Comparison of ENCODE assay signal across 18 cellular contexts in genomic region chr3:127811717-127812116, GRCh38. TPM values are rescaled to one million over a fixed set of nuclear protein-coding genes. Genes with fewer than 3 reads are reported as not detected.
DNase-seq lines count a peak whose midpoint lies in the region; ATAC-seq, FAIRE-seq and TF ChIP-seq lines count a peak whose summit lies in the region.
"Had no signal": no experiment of that assay in that cellular context is flagged by ENCODE, and none has a peak within 500 bp of the region (broad histone marks: within the 10 kb centered on the region; RNA-seq: fewer than 3 reads in every experiment).

No MANE protein-coding gene starts in this region.

- H3K4me2 ChIP-seq in HepG2 (ENCODE audit: low read depth, low read length): no peak overlapping the region
- H3K4me2 ChIP-seq: A549 had no signal

- no peaks in the 10 kb centered on the region for H3K36me3 ChIP-seq in HepG2 (replicated peaks in 1 of 2; ENCODE audit: control insufficient read depth in 1 of 2, insufficient read depth in 2 of 2, low read length in 2 of 2)
- peaks cover 3 to 36% (median 14%) of the 10 kb centered on the region in 4 donors for H3K36me3 ChIP-seq in right lobe of liver
- peaks cover 26% of the 10 kb centered on the region for H3K36me3 ChIP-seq in bronchial epithelial cell (ENCODE audit: control insufficient read depth, insufficient read depth, low read length)
- peaks cover 0 to 15% (median 5%) of the 10 kb centered on the region in 4 donors for H3K36me3 ChIP-seq in transverse colon
- H3K36me3 ChIP-seq: HAP-1 had no signal

- H4K20me1 ChIP-seq in HepG2 (ENCODE audit: insufficient read depth, low read length): no peaks in the 10 kb centered on the region

- H2AFZ ChIP-seq in HepG2 (ENCODE audit: low read length): no peak overlapping the region

- 0 out of 5 replicates have a peak, but pooled peaks cover 0 to 5% of the 10 kb centered on the region in 2 experiments for H3K27me3 ChIP-seq in HepG2 (ENCODE audit: control insufficient read depth in 1 of 2, insufficient read depth in 2 of 2, low read length in 2 of 2)
- H3K27me3 ChIP-seq in right lobe of liver: no peaks in the 10 kb centered on the region
- H3K27me3 ChIP-seq in bronchial epithelial cell (ENCODE audit: control insufficient read depth, insufficient read depth, low read length): no peaks in the 10 kb centered on the region
- H3K27me3 ChIP-seq in transverse colon: no peaks in the 10 kb centered on the region

- TF ChIP-seq POLR2A in HepG2 (IDR thresholded peaks at IDR 0.05; ENCODE audit: insufficient read depth in 1 of 2, low read depth in 2 of 2, low read length in 2 of 2) (no peak), right lobe of liver (IDR thresholded peaks at IDR 0.05) (no peak), transverse colon (IDR thresholded peaks at IDR 0.05) (no peak)

- H3K4me1 ChIP-seq in HepG2 (ENCODE audit: insufficient read depth, low read length) (peaks cover 10% of the 10 kb centered on the region; the same call in 1 of the 2 replicates), right lobe of liver (peaks cover 0 to 24% (median 6%) of the 10 kb centered on the region in 4 donors), transverse colon (peaks cover 21 to 33% (median 28%) of the 10 kb centered on the region in 4 donors)

- intact Hi-C loops in HepG2 (cut with micrococcal nuclease; ENCODE audit: unreplicated experiment) (no loop called here), right lobe of liver (cut with DNase I) (loop anchor here (10.0 kb wide), 2 partner anchors 47 to 107 kb away; no protein-coding TSS in a partner anchor), transverse colon (cut with DNase I; ENCODE audit: low total_unique reads) (no loop called here)

- H3K27ac ChIP-seq in HepG2 (ENCODE audit: extremely low read length, insufficient read depth, low read length) (no peak overlapping the region), right lobe of liver (no peak overlapping the region), transverse colon (no peak overlapping the region)
- H3K27ac ChIP-seq: 22Rv1, A549, C4-2B, HL-60 had no signal

- BruUV-seq in HepG2 (replicated peaks; lab: Mats Ljungman, UMichigan): no TSS peak

- POLR2A ChIA-PET in HepG2 (lab: Yijun Ruan, JAX): no interaction called here

- no peak for ATAC-seq in HepG2
- no peak for ATAC-seq in right lobe of liver
- no peak for ATAC-seq in HG03354 (IDR thresholded peaks at IDR 0.05; ENCODE audit: poor library complexity, severe bottlenecking, unreplicated experiment)
- ATAC-seq: A549 had no signal

- no peaks in the 10 kb centered on the region for H3K9me3 ChIP-seq in HepG2 (ENCODE audit: low read length)
- H3K9me3 ChIP-seq in right lobe of liver: no peaks in the 10 kb centered on the region
- H3K9me3 ChIP-seq in transverse colon: no peaks in the 10 kb centered on the region
- H3K9me3 ChIP-seq: A549, Caco-2, HAP-1 had no signal

- FAIRE-seq in HepG2 (lab: Jason Lieb, UNC) (no peak), bronchial epithelial cell (lab: Jason Lieb, UNC) (peak; percentile 70)
- FAIRE-seq: A549, D721Med, G401.6, GM19239 had no signal

- TF ChIP-seq RAD21 in HepG2 (CRISPR knock-in tag; IDR thresholded peaks at IDR 0.05): no peak

- CTCF ChIA-PET in HepG2 (lab: Yijun Ruan, JAX; ENCODE audit: low intra/inter-chr PET ratio, low total read pairs): no interaction called here

- TF ChIP-seq EP300 in HepG2 (IDR thresholded peaks at IDR 0.05; ENCODE audit: low read depth in 2 of 2, low read length in 2 of 2): no peak
- TF ChIP-seq EP300 in HepG2 (CRISPR knock-in tag; IDR thresholded peaks at IDR 0.05; ENCODE audit: borderline replicate concordance): no peak
- no peak for TF ChIP-seq EP300 in transverse colon (IDR thresholded peaks at IDR 0.05; ENCODE audit: low read depth)

- in situ Hi-C loops in HepG2 (cut with HindIII; ENCODE audit: extremely low pct_ligation_motif_present, low pct_unique_long_range_greater_than_20kb) (loop anchor here (10.0 kb wide), 1 partner anchor 237 kb away; no protein-coding TSS in a partner anchor), transverse colon (cut with MboI; ENCODE audit: low pct_ligation_motif_present in 1 of 4, low pct_unique_long_range_greater_than_20kb in 1 of 4, low sequenced_read_pairs in 3 of 4) (no loop called here)

- TF ChIP-seq CTCF in HepG2 (CRISPR knock-in tag; IDR thresholded peaks at IDR 0.05) (no peak), right lobe of liver (IDR thresholded peaks at IDR 0.05) (no peak), bronchial epithelial cell (IDR thresholded peaks at IDR 0.05; ENCODE audit: insufficient read depth, low read length, severe bottlenecking) (no peak), transverse colon (IDR thresholded peaks at IDR 0.05) (no peak)

- no peak overlapping the region for H3K4me3 ChIP-seq in HepG2 (replicated peaks in 1 of 3; ENCODE audit: insufficient read depth in 1 of 3, low read depth in 2 of 3, low read length in 3 of 3)
- H3K4me3 ChIP-seq in right lobe of liver: no peak overlapping the region
- no peak overlapping the region for H3K4me3 ChIP-seq in bronchial epithelial cell (ENCODE audit: low read depth, low read length)
- no peak overlapping the region for H3K4me3 ChIP-seq in transverse colon
- H3K4me3 ChIP-seq: A549, HAP-1 had no signal

- DNase-seq in HepG2 (ENCODE audit: low spot score) (no peak), right lobe of liver (no peak), bronchial epithelial cell (ENCODE audit: low read depth) (no peak), transverse colon (peak; percentile 4), NCI-H226 (no peak), retina (no peak)
- DNase-seq: AML-193; Caco-2; CD4-positive, alpha-beta T cell had no signal

- 33% methylated on average over 3 of the region's 3 CpGs for WGBS in HepG2 (ENCODE audit: low lambda C conversion rate)
- 100% methylated on average over 2 of the region's 3 CpGs for whole genome bisulfite sequencing in right lobe of liver (ENCODE audit: insufficient coverage, low coverage, low lambda C conversion rate, missing lambda C conversion rate)
- 96 to 100% methylated on average over 2 to 3 of the region's 3 CpGs for WGBS in transverse colon (ENCODE audit: low coverage in 1 of 2), 2 donors

- H3K79me2 ChIP-seq in HepG2 (ENCODE audit: insufficient read depth, low read length): no peaks in the 10 kb centered on the region

- no peak overlapping the region for H3K9ac ChIP-seq in HepG2 (ENCODE audit: insufficient read depth, low read depth, low read length)

TF ChIP-seq in HepG2, 621 proteins besides CTCF, POLR2A, EP300 and RAD21:
- TF ChIP-seq ZFP37 (CRISPR knock-in tag; IDR thresholded peaks at IDR 0.05; ENCODE audit: borderline replicate concordance) (no peak), ZNF331 (CRISPR knock-in tag; IDR thresholded peaks at IDR 0.05) (peak; percentile 62; the same call in 1 of the 2 replicates), NR1H2 (CRISPR knock-in tag; IDR thresholded peaks at IDR 0.05; ENCODE audit: borderline replicate concordance, low read depth) (no peak)

RNA-seq across cellular contexts. Expression of gene MGLL, which starts 10.6 kb away (rescaled TPM):
- total RNA-seq in HepG2 (2016; rRNA removed; fragmentation: Illumina TruSeq; extraction: Trizol): not detected in 2 replicates
- total RNA-seq in HepG2 (2016; cell fraction: cytosol; rRNA removed; fragmentation: Illumina TruSeq; extraction: Trizol; ENCODE audit: low read depth): not detected in 2 replicates
- not detected in 2 replicates for total RNA-seq in HepG2 (2016; cell fraction: insoluble cytoplasmic fraction; rRNA removed; fragmentation: Illumina TruSeq; extraction: Trizol)
- not detected in 2 replicates for total RNA-seq in HepG2 (2016; cell fraction: membrane; rRNA removed; fragmentation: Illumina TruSeq; extraction: Trizol)
- not detected in 2 replicates for total RNA-seq in HepG2 (2016; cell fraction: nucleus; rRNA removed; fragmentation: Illumina TruSeq; extraction: Trizol)
- not detected in 2 replicates for polyA plus RNA-seq in HepG2 (2011; rRNA removed)
- polyA plus RNA-seq in HepG2 (2011; cell fraction: cytosol; rRNA removed): 0.08 TPM in 1 of 2 replicates, not detected in the other
- 0.09 TPM in 1 of 2 replicates, not detected in the other for polyA plus RNA-seq in HepG2 (2011; cell fraction: nucleus; rRNA removed)
- polyA plus RNA-seq in HepG2 (2012): 0.04 TPM in 1 of 2 replicates, not detected in the other
- not detected in 2 replicates for polyA plus RNA-seq in HepG2 (2016; cell fraction: cytosol; fragmentation: Illumina TruSeq; extraction: Trizol; ENCODE audit: low read depth)
- not detected in 2 replicates for polyA plus RNA-seq in HepG2 (2016; cell fraction: insoluble cytoplasmic fraction; fragmentation: Illumina TruSeq; extraction: Trizol; ENCODE audit: low read depth)
- not detected in 2 replicates for polyA plus RNA-seq in HepG2 (2016; cell fraction: membrane; fragmentation: Illumina TruSeq; extraction: Trizol; ENCODE audit: low read depth)
- not detected in 2 replicates for polyA plus RNA-seq in HepG2 (2016; cell fraction: nucleus; fragmentation: Illumina TruSeq; extraction: Trizol; ENCODE audit: insufficient read depth, low read depth)
- 47.9 TPM in 1 of 2 replicates, not detected in the other for polyA minus RNA-seq in HepG2 (2011; rRNA and poly(A)+ RNA removed; ENCODE audit: low replicate concordance)
- 0.26 TPM in 1 of 2 replicates, not detected in the other for polyA minus RNA-seq in HepG2 (2011; cell fraction: cytosol; rRNA and poly(A)+ RNA removed)
- 0.12 and 0.52 TPM in 2 replicates for polyA minus RNA-seq in HepG2 (2011; cell fraction: nucleus; rRNA and poly(A)+ RNA removed)
- total RNA-seq in right lobe of liver: 100 to 1,000 TPM in 5 of 6 experiments, 10 to 100 TPM in 1; 97.0 to 168 (median 115) TPM
- total RNA-seq in bronchial epithelial cell: 25.5 and 47.9 TPM in 2 replicates
- 100 to 1,000 TPM; 150 to 329 (median 294) TPM for total RNA-seq in transverse colon

Comparison
In these comparisons a context has a peak if more than half of its experiments do, and no peak if none do; other contexts are left out.
1. RNA of gene MGLL, which starts 10.6 kb away (total RNA-seq): 150 to 329 TPM in transverse colon, 97.0 to 168 TPM in right lobe of liver and 25.5 to 47.9 TPM in bronchial epithelial cell; not detected in HepG2; every median in the first group is over 10 times any median in the second.
2. intact Hi-C loops: an anchor here in right lobe of liver (10.0 kb wide); none called in HepG2 and transverse colon.